ENCODE assay signal across 7 cellular contexts in the genomic region with DNA sequence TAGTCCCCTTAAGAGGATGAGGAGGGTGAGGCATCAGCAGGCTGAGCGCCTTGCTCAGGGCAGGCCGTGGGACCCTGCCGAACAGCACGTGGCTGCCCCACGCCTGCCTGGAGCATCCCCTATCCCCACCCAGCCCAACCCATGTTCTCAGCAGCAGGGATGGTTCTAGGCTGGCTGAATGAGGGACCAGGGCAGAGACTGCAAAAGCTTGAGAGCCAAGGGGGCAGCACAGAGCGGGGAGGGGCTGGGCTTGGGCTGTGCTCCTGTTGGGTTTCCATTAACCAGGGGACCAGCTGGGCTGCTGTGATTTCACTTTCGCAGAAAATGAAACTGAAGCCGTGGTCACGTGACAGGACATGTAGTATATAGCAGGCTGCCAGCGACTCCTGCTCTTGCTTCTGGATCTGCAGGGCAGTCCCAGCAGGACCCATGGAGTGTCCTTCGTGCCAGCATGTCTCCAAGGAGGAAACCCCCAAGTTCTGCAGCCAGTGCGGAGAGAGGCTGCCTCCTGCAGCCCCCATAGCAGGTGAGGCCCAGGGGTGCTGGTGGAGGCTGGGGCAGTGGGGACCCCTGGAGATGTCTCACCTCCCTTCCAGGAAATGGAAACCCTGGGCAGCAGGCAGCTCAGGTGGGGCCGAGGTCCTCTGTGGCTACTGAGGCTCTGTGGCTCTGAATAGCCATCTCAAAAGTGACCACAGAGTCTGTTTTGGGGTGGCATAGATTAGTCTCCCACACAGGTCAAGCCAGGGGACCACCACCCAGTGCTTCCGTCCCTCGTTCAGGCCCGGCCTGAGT. TPM values are rescaled to one million over a fixed set of nuclear protein-coding genes. Genes with fewer than 3 reads are reported as not detected.
DNase-seq lines count a peak whose midpoint lies in the region; ATAC-seq, FAIRE-seq and TF ChIP-seq lines count a peak whose summit lies in the region.

No MANE protein-coding gene starts in this region.

- no peak for TF ChIP-seq POLR2A in thyroid gland (IDR thresholded peaks at IDR 0.05)

- H3K27me3 ChIP-seq in pancreas = no peaks in the 10 kb centered on the region
- H3K27me3 ChIP-seq in thyroid gland = no peaks in the 10 kb centered on the region

- WGBS in pancreas, 2 donors = 39 to 53% methylated on average over 16 of the region's 16 CpGs
- WGBS in thyroid gland, 2 donors = 48 to 67% methylated on average over 7 to 15 of the region's 16 CpGs

- in situ Hi-C loops in GM13976 (cut with MboI; ENCODE audit: low sequenced_read_pairs, unreplicated experiment) = no loop called here

- H3K27ac ChIP-seq in pancreas (peak overlapping the region; percentile 39 to 99 (median 73)), thyroid gland (peak overlapping the region; percentile 34 to 99 (median 98))

- TF ChIP-seq CTCF in GM13976 (IDR thresholded peaks at IDR 0.05; ENCODE audit: borderline replicate concordance, control extremely low read depth, extremely low read depth, insufficient read depth, missing control alignments) = peak; percentile 5
- no peak for TF ChIP-seq CTCF in pancreas (IDR thresholded peaks at IDR 0.05)
- no peak for TF ChIP-seq CTCF in thyroid gland (IDR thresholded peaks at IDR 0.05)

- FAIRE-seq in pancreas (lab: Jason Lieb, UNC) = no peak

- H3K9me3 ChIP-seq in pancreas (no peaks in the 10 kb centered on the region), thyroid gland (no peaks in the 10 kb centered on the region)

- H3K4me1 ChIP-seq in pancreas (peaks cover 0 to 19% (median 12%) of the 10 kb centered on the region in 3 donors), thyroid gland (peaks cover 19 to 39% of the 10 kb centered on the region in 2 donors)

- intact Hi-C loops in pancreas (cut with DNase I) = no loop called here
- intact Hi-C loops in thyroid gland (cut with DNase I) = loop anchor here (5.0 kb wide), 1 partner anchor 41 kb away; a partner anchor contains a TSS

- peak overlapping the region; percentile 8 to 52 (median 30) for H3K4me3 ChIP-seq in pancreas
- H3K4me3 ChIP-seq in thyroid gland (replicated peaks in 1 of 3) = peak overlapping the region in 1 of 3 donors; percentile 15

- ATAC-seq in HG02840 (IDR thresholded peaks at IDR 0.05; ENCODE audit: low FRiP score, unreplicated experiment) (peak; percentile 40), pancreas (peak; percentile 35 to 78 (median 62))

- no peaks in the 10 kb centered on the region for H3K36me3 ChIP-seq in pancreas
- H3K36me3 ChIP-seq in thyroid gland = peaks cover 0 to 11% of the 10 kb centered on the region in 2 donors

- DNase-seq in GM13976 (ENCODE audit: low spot score) = peak; percentile 91
- peak; percentile 76 for DNase-seq in NCI-H69 (lab: John Stamatoyannopoulos, UW)
- peak; percentile 73 for DNase-seq in activated T-cell treated with anti-CD3 and anti-CD28 coated beads for 1 hour (ENCODE audit: low read depth)
- DNase-seq in fibroblast of peridontal ligament (ENCODE audit: extremely low read depth) = peak; percentile 95
- peak; percentile 70 to 87 (median 78) for DNase-seq in pancreas
- DNase-seq in thyroid gland = peak; percentile 56 to 59

RNA-seq across cellular contexts. Expression of a gene that starts 2.8 kb away (rescaled TPM):
- 10 to 100 TPM; 21.9 to 94.7 (median 37.8) TPM for total RNA-seq in pancreas
- polyA plus RNA-seq in pancreas = 10 to 100 TPM; 27.3 to 69.1 TPM
- 100 to 1,000 TPM; 107 to 245 (median 187) TPM for total RNA-seq in thyroid gland

RNA-seq across cellular contexts. Expression of a gene that starts 43.2 kb away (rescaled TPM):
- total RNA-seq in pancreas (10 to 100 TPM in 1 of 6 donors, 1 to 10 TPM in 5; 5.1 to 11.9 (median 8.3) TPM), thyroid gland (10 to 100 TPM; 25.1 to 65.3 (median 31.7) TPM)
- polyA plus RNA-seq in pancreas = 10 to 100 TPM; 19.3 to 23.6 TPM

RNA-seq across cellular contexts. Expression of a gene that starts 43.3 kb away (rescaled TPM):
- total RNA-seq in pancreas = 10 to 100 TPM; 21.4 to 40.3 (median 25.5) TPM
- polyA plus RNA-seq in pancreas = 10 to 100 TPM; 52.9 to 65.2 TPM
- total RNA-seq in thyroid gland = 10 to 100 TPM; 31.8 to 48.5 (median 38.2) TPM
